25 cellular contexts compared by ENCODE assay signal in the genomic region with DNA sequence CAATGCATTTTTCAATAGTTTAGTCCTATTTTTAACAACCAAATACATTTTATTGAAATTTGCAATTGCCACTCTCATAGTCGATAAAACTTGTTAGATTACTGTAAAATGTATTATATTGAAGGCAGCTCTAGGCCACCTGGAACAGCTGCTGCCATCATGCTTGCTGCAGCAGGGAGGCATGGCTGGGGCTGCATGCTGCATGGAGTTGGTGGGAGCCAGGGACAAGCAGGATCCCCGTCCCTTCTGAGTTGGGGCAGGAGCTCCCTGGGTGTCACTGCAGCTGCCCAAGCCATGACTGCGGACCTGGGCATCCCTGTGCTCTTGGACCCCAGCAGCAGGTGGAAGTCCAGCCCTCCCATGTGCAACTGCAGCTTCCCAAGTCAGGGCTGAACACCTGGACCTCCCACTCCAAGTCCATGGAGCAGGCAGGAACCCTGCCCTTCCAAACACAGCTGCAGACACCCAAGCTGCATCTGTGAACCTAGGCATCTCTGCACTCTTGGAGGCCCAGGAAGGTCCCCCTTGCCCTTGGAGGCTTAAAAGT.
"Had no signal": no experiment of that assay in that cellular context is flagged by ENCODE, and none has a peak within 500 bp of the region (broad histone marks: within the 10 kb centered on the region; RNA-seq: fewer than 3 reads in every experiment).

No MANE protein-coding gene starts in this region.

- H3K4me1 ChIP-seq: heart left ventricle, left ventricle myocardium inferior, pancreas, psoas muscle, right lobe of liver, suprapubic skin, tibial artery, upper lobe of right lung had no signal

- H3K27ac Mint-ChIP-seq: memory B cell; mesothelial cell of epicardium; naive B cell; natural killer cell treated with Interleukin-12 subunit alpha and Interleukin-12 subunit beta and Interleukin-15 and Interleukin-18, amount 100 ng/mL, for 72 hours; stimulated activated naive CD8-positive, alpha-beta T cell treated with anti-CD3 and anti-CD28 coated beads, Interleukin-15, Interleukin-2, amounts not matched to agents 100 ng/mL and 50 ng/mL, for 24 hours had no signal

- H3K27me3 Mint-ChIP-seq: memory B cell; naive B cell; natural killer cell treated with Interleukin-12 subunit alpha and Interleukin-12 subunit beta and Interleukin-15 and Interleukin-18, amount 100 ng/mL, for 72 hours; stimulated activated naive CD8-positive, alpha-beta T cell treated with anti-CD3 and anti-CD28 coated beads, Interleukin-15, Interleukin-2, amounts not matched to agents 100 ng/mL and 50 ng/mL, for 24 hours had no signal

- DNase-seq: glutamatergic neuron; heart left ventricle; hypothalamus; islet precursor cell; left ventricle myocardium inferior; naive B cell; nucleus accumbens; psoas muscle; right lobe of liver; stimulated activated CD4-positive, alpha-beta T cell treated with anti-CD3 and anti-CD28 coated beads, Interleukin-12 subunit alpha, Interleukin-12 subunit beta, amount 100 ng/mL, for 4 hours; stimulated activated CD4-positive, alpha-beta T cell treated with anti-CD3 and anti-CD28 coated beads, Interleukin-15, amount 100 ng/mL, for 24 hours; stimulated activated CD4-positive, alpha-beta T cell treated with anti-CD3 and anti-CD28 coated beads, Interleukin-2, amount 100 ng/mL, for 24 hours; stimulated activated CD4-positive, alpha-beta T cell treated with anti-CD3 and anti-CD28 coated beads, Interleukin-4, amount 100 ng/mL, for 1 hour; stimulated activated naive CD4-positive, alpha-beta T cell; trophoblast cell; upper lobe of right lung had no signal

- H3K4me3 Mint-ChIP-seq: memory B cell; mesothelial cell of epicardium; naive B cell; natural killer cell treated with Interleukin-12 subunit alpha and Interleukin-12 subunit beta and Interleukin-15 and Interleukin-18, amount 100 ng/mL, for 72 hours; stimulated activated naive CD8-positive, alpha-beta T cell treated with anti-CD3 and anti-CD28 coated beads, Interleukin-15, Interleukin-2, amounts not matched to agents 100 ng/mL and 50 ng/mL, for 24 hours had no signal

- H3K9me3 ChIP-seq: pancreas, psoas muscle, right lobe of liver, thoracic aorta, tibial artery, upper lobe of right lung had no signal

- H3K36me3 Mint-ChIP-seq: memory B cell; mesothelial cell of epicardium; naive B cell; natural killer cell treated with Interleukin-12 subunit alpha and Interleukin-12 subunit beta and Interleukin-15 and Interleukin-18, amount 100 ng/mL, for 72 hours had no signal

- H3K9me3 Mint-ChIP-seq: mesothelial cell of epicardium had no signal

- H3K27me3 ChIP-seq: heart left ventricle, pancreas, right lobe of liver, suprapubic skin, tibial artery, upper lobe of right lung had no signal

- H3K4me1 Mint-ChIP-seq: memory B cell, mesothelial cell of epicardium, naive B cell had no signal

- H3K36me3 ChIP-seq: heart left ventricle, left ventricle myocardium inferior, pancreas, right lobe of liver, suprapubic skin, thoracic aorta, tibial artery, upper lobe of right lung had no signal

- H3K4me3 ChIP-seq: heart left ventricle, left ventricle myocardium inferior, pancreas, psoas muscle, right lobe of liver, skin epidermis, suprapubic skin, thoracic aorta, tibial artery, upper lobe of right lung had no signal

- H3K27ac ChIP-seq: heart left ventricle, left ventricle myocardium inferior, pancreas, psoas muscle, right lobe of liver, skin epidermis, suprapubic skin, thoracic aorta, tibial artery, upper lobe of right lung had no signal

- ATAC-seq: heart left ventricle, pancreas, psoas muscle had no signal
